Comparison of ENCODE assay signal across 9 cellular contexts in genomic region chr16:73713817-73714495, GRCh38.
DNase-seq lines count a peak whose midpoint lies in the region; TF ChIP-seq lines count a peak whose summit lies in the region.
"Had no signal": no experiment of that assay in that cellular context is flagged by ENCODE, and none has a peak within 500 bp of the region (broad histone marks: within the 10 kb centered on the region; RNA-seq: fewer than 3 reads in every experiment).

No MANE protein-coding gene starts in this region.

- H3K4me3 Mint-ChIP-seq in osteocyte (ENCODE audit: unreplicated experiment): no peak overlapping the region

- WGBS in ovary, 3 donors: 68 to 85% (median 71%) methylated on average over 10 of the region's 10 CpGs

- no peak for TF ChIP-seq POLR2A in ovary (IDR thresholded peaks at IDR 0.05)

- TF ChIP-seq EP300 in ovary (IDR thresholded peaks at IDR 0.05): no peak

- in situ Hi-C loops in GM13977 (cut with MboI; ENCODE audit: low pct_unique_long_range_greater_than_20kb, low sequenced_read_pairs, unreplicated experiment): no loop called here

- H3K4me3 ChIP-seq in ovary: no peak overlapping the region

- H3K9me3 ChIP-seq in ovary: no peaks in the 10 kb centered on the region

- intact Hi-C loops in ovary (cut with DNase I): no loop called here

- TF ChIP-seq CTCF in GM13977 (IDR thresholded peaks at IDR 0.05; ENCODE audit: extremely low read depth, insufficient read depth, missing control alignments) (peak; percentile 12), osteocyte (IDR thresholded peaks at IDR 0.05) (no peak), ovary (IDR thresholded peaks at IDR 0.05) (peak in 1 of 3 donors; percentile 10)

- no peaks in the 10 kb centered on the region for H3K4me1 Mint-ChIP-seq in osteocyte (ENCODE audit: unreplicated experiment)

- no peaks in the 10 kb centered on the region for H3K9me3 Mint-ChIP-seq in osteocyte (ENCODE audit: unreplicated experiment)

- H3K36me3 ChIP-seq in ovary: no peaks in the 10 kb centered on the region

- H3K27ac Mint-ChIP-seq in osteocyte (ENCODE audit: unreplicated experiment): no peak overlapping the region

- peak; percentile 28 for DNase-seq in A172 (ENCODE audit: low spot score)
- no peak for DNase-seq in GM13977 (ENCODE audit: low spot score)
- peak; percentile 31 for DNase-seq in SHP77 treated with DMSO at 0.1 percent for 48 hours (lab: John Stamatoyannopoulos, UW)
- DNase-seq in inferior parietal cortex (ENCODE audit: extremely low spot score): peak; percentile 81
- DNase-seq in osteocyte (ENCODE audit: extremely low spot score, unreplicated experiment): no peak
- no peak for DNase-seq in dedifferentiated amniotic fluid mesenchymal stem cell (ENCODE audit: extremely low spot score)
- no peak for DNase-seq in stimulated activated CD4-positive, alpha-beta T cell treated with anti-CD3 and anti-CD28 coated beads, Interleukin-1b, Interleukin-23, amount 100 ng/mL, for 48 hours
- DNase-seq in ovary: no peak
- DNase-seq: stimulated activated CD4-positive, alpha-beta T cell treated with anti-CD3 and anti-CD28 coated beads, Interleukin-4, amount 100 ng/mL, for 1 hour had no signal

- H3K27me3 Mint-ChIP-seq in osteocyte (ENCODE audit: unreplicated experiment): no peaks in the 10 kb centered on the region

- H3K27ac ChIP-seq in ovary: no peak overlapping the region

- no peaks in the 10 kb centered on the region for H3K4me1 ChIP-seq in ovary (ENCODE audit: insufficient read depth)

- H3K27me3 ChIP-seq in ovary: no peaks in the 10 kb centered on the region

- no peaks in the 10 kb centered on the region for H3K36me3 Mint-ChIP-seq in osteocyte (ENCODE audit: unreplicated experiment)

Comparison
In these comparisons a context has a peak if more than half of its experiments do, and no peak if none do; other contexts are left out.
1. DNase-seq: peak in A172 (single experiment), SHP77 treated with DMSO at 0.1 percent for 48 hours (single experiment) and inferior parietal cortex (single experiment); none in GM13977 (single experiment), osteocyte (single experiment), dedifferentiated amniotic fluid mesenchymal stem cell (single experiment), stimulated activated CD4-positive, alpha-beta T cell treated with anti-CD3 and anti-CD28 coated beads, Interleukin-1b, Interleukin-23, amount 100 ng/mL, for 48 hours (single experiment) and ovary (0 of 5).